Comparison of ENCODE assay signal across 1 cellular context in the genomic region with DNA sequence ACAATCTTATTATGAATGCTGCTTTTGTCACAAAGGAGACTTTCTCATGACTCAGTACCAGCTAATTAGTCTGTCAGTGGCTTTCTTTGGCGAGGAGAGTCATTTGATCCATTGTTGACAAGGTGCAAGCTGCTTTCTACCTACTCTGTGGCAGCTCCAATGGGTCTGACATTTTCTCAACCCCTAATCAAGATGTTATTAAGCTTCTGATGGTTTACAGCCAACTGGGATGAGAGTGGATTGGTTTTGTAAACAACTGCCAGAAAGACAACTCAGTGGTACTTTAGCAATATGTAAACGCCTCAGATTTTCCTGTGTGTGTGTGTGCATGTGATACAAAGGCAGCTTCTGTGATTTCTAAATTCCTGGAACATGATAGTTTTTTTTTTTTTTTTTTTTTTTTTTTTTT.
TF ChIP-seq lines count a peak whose summit lies in the region.

No MANE protein-coding gene starts in this region.

TF ChIP-seq in A549, 52 proteins besides CTCF, POLR2A, EP300 and RAD21 (continued from another document):
- TF ChIP-seq, protein P1, sequence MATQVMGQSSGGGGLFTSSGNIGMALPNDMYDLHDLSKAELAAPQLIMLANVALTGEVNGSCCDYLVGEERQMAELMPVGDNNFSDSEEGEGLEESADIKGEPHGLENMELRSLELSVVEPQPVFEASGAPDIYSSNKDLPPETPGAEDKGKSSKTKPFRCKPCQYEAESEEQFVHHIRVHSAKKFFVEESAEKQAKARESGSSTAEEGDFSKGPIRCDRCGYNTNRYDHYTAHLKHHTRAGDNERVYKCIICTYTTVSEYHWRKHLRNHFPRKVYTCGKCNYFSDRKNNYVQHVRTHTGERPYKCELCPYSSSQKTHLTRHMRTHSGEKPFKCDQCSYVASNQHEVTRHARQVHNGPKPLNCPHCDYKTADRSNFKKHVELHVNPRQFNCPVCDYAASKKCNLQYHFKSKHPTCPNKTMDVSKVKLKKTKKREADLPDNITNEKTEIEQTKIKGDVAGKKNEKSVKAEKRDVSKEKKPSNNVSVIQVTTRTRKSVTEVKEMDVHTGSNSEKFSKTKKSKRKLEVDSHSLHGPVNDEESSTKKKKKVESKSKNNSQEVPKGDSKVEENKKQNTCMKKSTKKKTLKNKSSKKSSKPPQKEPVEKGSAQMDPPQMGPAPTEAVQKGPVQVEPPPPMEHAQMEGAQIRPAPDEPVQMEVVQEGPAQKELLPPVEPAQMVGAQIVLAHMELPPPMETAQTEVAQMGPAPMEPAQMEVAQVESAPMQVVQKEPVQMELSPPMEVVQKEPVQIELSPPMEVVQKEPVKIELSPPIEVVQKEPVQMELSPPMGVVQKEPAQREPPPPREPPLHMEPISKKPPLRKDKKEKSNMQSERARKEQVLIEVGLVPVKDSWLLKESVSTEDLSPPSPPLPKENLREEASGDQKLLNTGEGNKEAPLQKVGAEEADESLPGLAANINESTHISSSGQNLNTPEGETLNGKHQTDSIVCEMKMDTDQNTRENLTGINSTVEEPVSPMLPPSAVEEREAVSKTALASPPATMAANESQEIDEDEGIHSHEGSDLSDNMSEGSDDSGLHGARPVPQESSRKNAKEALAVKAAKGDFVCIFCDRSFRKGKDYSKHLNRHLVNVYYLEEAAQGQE (IDR thresholded peaks at IDR 0.05): no peak
- TF ChIP-seq FOSL2 (IDR thresholded peaks at IDR 0.05) (no peak), FOSL2 (CRISPR knock-in tag; IDR thresholded peaks at IDR 0.05) (no peak), CHD2 (IDR thresholded peaks at IDR 0.05; ENCODE audit: low read length, partially characterized antibody) (no peak), KDM1A (IDR thresholded peaks at IDR 0.05; ENCODE audit: low read depth) (no peak)
TF ChIP-seq in A549: peak in this region for 0.
